In genomic region chr5:66856041-66856805, GRCh38 we compare ENCODE assay signal across 22 cellular contexts.
"Had no signal": no experiment of that assay in that cellular context is flagged by ENCODE, and none has a peak within 500 bp of the region (broad histone marks: within the 10 kb centered on the region; RNA-seq: fewer than 3 reads in every experiment).

No MANE protein-coding gene starts in this region.

- H3K36me3 ChIP-seq: esophagus squamous epithelium, gastrocnemius medialis, left ventricle myocardium inferior, ovary, stomach, suprapubic skin, transverse colon, vagina had no signal

- H3K27ac ChIP-seq: dorsolateral prefrontal cortex, esophagus squamous epithelium, gastrocnemius medialis, left ventricle myocardium inferior, ovary, stomach, suprapubic skin, transverse colon, vagina had no signal

- H3K4me1 ChIP-seq: stomach, transverse colon, vagina had no signal

- H3K27me3 ChIP-seq: dorsolateral prefrontal cortex, esophagus squamous epithelium, gastrocnemius medialis, ovary, suprapubic skin, transverse colon, vagina had no signal

- H3K9me3 ChIP-seq: esophagus squamous epithelium, gastrocnemius medialis, left ventricle myocardium inferior, ovary, stomach, suprapubic skin, transverse colon, vagina had no signal

- DNase-seq: activated CD4-positive, alpha-beta memory T cell treated with anti-CD3 and anti-CD28 coated beads for 36 hours; activated CD4-positive, alpha-beta T cell treated with anti-CD3 and anti-CD28 coated beads for 48 hours; activated gamma-delta T cell treated with Interleukin-2 at 50 U/mL for 16 hours; activated T-cell treated with anti-CD3 and anti-CD28 coated beads for 4 hours; dorsolateral prefrontal cortex; effector memory CD8-positive, alpha-beta T cell; esophagus squamous epithelium; gastrocnemius medialis; hippocampal formation; kidney glomerular epithelial cell; left ventricle myocardium inferior; naive thymus-derived CD8-positive, alpha-beta T cell; ovary; right cardiac atrium; stimulated activated CD4-positive, alpha-beta T cell treated with anti-CD3 and anti-CD28 coated beads, Interleukin-4, amount 100 ng/mL, for 24 hours; stomach; T1000; transverse colon had no signal

- H3K4me3 Mint-ChIP-seq: activated CD4-positive, alpha-beta memory T cell treated with anti-CD3 and anti-CD28 coated beads for 36 hours; central memory CD8-positive, alpha-beta T cell; effector memory CD8-positive, alpha-beta T cell; naive thymus-derived CD8-positive, alpha-beta T cell had no signal

- H3K4me3 ChIP-seq: dorsolateral prefrontal cortex, esophagus squamous epithelium, gastrocnemius medialis, left ventricle myocardium inferior, ovary, stomach, suprapubic skin, transverse colon, vagina had no signal

- H3K4me1 Mint-ChIP-seq: central memory CD8-positive, alpha-beta T cell; naive thymus-derived CD8-positive, alpha-beta T cell had no signal

- H3K9me3 Mint-ChIP-seq: activated CD4-positive, alpha-beta memory T cell treated with anti-CD3 and anti-CD28 coated beads for 36 hours; activated naive CD4-positive, alpha-beta T cell treated with anti-CD3 and anti-CD28 coated beads, Interleukin-2, amount 50 U/mL, for 72 hours; central memory CD8-positive, alpha-beta T cell; effector memory CD8-positive, alpha-beta T cell; naive thymus-derived CD8-positive, alpha-beta T cell had no signal

- H3K36me3 Mint-ChIP-seq: activated CD4-positive, alpha-beta memory T cell treated with anti-CD3 and anti-CD28 coated beads for 36 hours; activated naive CD4-positive, alpha-beta T cell treated with anti-CD3 and anti-CD28 coated beads, Interleukin-2, amount 50 U/mL, for 72 hours; naive thymus-derived CD8-positive, alpha-beta T cell had no signal

- ATAC-seq: activated naive CD4-positive, alpha-beta T cell treated with anti-CD3 and anti-CD28 coated beads, Interleukin-2, amount 50 U/mL, for 72 hours; effector memory CD8-positive, alpha-beta T cell; gastrocnemius medialis; naive thymus-derived CD8-positive, alpha-beta T cell had no signal

- H3K27ac Mint-ChIP-seq: activated CD4-positive, alpha-beta memory T cell treated with anti-CD3 and anti-CD28 coated beads for 36 hours; activated naive CD4-positive, alpha-beta T cell treated with anti-CD3 and anti-CD28 coated beads, Interleukin-2, amount 50 U/mL, for 72 hours; effector memory CD8-positive, alpha-beta T cell; naive thymus-derived CD8-positive, alpha-beta T cell had no signal
